ENCODE assay signal across 8 cellular contexts in the genomic region with DNA sequence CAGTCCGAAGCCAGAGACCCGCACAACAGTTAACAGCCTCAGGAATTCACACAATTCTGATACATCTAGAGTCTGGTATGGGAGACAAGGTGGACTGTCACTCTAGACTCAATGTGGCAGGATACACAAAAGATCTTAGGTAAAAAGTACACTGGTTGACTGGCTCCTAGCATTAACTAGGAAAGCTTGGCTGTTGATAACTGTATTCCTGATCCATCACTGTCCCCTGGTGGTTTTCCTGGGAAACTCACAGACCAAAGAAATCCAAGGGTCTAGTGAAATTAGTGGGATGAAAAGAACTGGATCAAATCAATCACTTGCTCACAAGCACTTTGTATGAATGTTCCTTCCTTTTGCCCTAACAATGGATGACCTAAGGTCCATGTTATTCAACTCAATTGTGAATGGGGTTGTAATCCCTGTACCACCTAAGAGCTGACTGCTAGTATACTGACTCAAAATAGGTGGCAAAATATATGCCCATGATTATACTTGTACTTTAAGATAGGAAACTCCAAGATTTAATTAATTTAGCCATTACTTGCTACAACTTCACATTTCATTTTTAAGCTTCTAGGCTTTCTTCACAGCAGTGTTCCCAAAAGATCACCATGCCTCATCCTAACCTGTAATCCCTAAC. TPM values are rescaled to one million over a fixed set of nuclear protein-coding genes. Genes with fewer than 3 reads are reported as not detected.
A peak's percentile ranks its signal among the peaks of the same experiment; 100 is the strongest.
DNase-seq lines count a peak whose midpoint lies in the region; ATAC-seq, FAIRE-seq and TF ChIP-seq lines count a peak whose summit lies in the region.

No MANE protein-coding gene starts in this region.

- no peak for FAIRE-seq in bronchial epithelial cell (lab: Jason Lieb, UNC)

- intact Hi-C loops in activated CD4-positive, alpha-beta T cell treated with anti-CD3 and anti-CD28 coated beads, Interleukin-2, amount 10 ng/mL, durations not matched to agents 24 days and 14 days (cut with micrococcal nuclease), result no loop called here

- H3K4me3 ChIP-seq in bronchial epithelial cell (ENCODE audit: low read depth, low read length), result no peak overlapping the region

- no peak overlapping the region for H3K27ac Mint-ChIP-seq in nephron
- no peak overlapping the region for H3K27ac Mint-ChIP-seq in activated CD4-positive, alpha-beta T cell treated with anti-CD3 and anti-CD28 coated beads, Interleukin-2, amount 10 ng/mL, durations not matched to agents 24 days and 14 days

- H3K36me3 ChIP-seq in bronchial epithelial cell (ENCODE audit: control insufficient read depth, insufficient read depth, low read length), result peaks cover 10% of the 10 kb centered on the region

- H3K27me3 Mint-ChIP-seq in nephron (ENCODE audit: low read depth), result no peaks in the 10 kb centered on the region
- H3K27me3 Mint-ChIP-seq in activated CD4-positive, alpha-beta T cell treated with anti-CD3 and anti-CD28 coated beads, Interleukin-2, amount 10 ng/mL, durations not matched to agents 24 days and 14 days, result no peaks in the 10 kb centered on the region

- peaks cover 6% of the 10 kb centered on the region for H3K4me1 Mint-ChIP-seq in nephron
- no peaks in the 10 kb centered on the region for H3K4me1 Mint-ChIP-seq in activated CD4-positive, alpha-beta T cell treated with anti-CD3 and anti-CD28 coated beads, Interleukin-2, amount 10 ng/mL, durations not matched to agents 24 days and 14 days

- DNase-seq in DMS53 (lab: John Stamatoyannopoulos, UW) (peak; percentile 42), NCI-H1694 treated with DMSO at 0.1 percent for 48 hours (lab: John Stamatoyannopoulos, UW) (peak; percentile 81), bronchial epithelial cell (ENCODE audit: low read depth) (peak; percentile 22), epidermal melanocyte (ENCODE audit: insufficient read length, low spot score) (no peak)
- no peak for DNase-seq in activated CD8-positive, alpha-beta memory T cell treated with anti-CD3 and anti-CD28 coated beads for 24 hours
- no peak for DNase-seq in activated CD4-positive, alpha-beta T cell treated with anti-CD3 and anti-CD28 coated beads, Interleukin-2, amount 10 ng/mL, durations not matched to agents 24 days and 14 days

- H3K36me3 Mint-ChIP-seq in nephron (ENCODE audit: low read depth), result peaks cover 49% of the 10 kb centered on the region
- peaks cover 9% of the 10 kb centered on the region for H3K36me3 Mint-ChIP-seq in activated CD4-positive, alpha-beta T cell treated with anti-CD3 and anti-CD28 coated beads, Interleukin-2, amount 10 ng/mL, durations not matched to agents 24 days and 14 days (ENCODE audit: low read depth)

- H3K27me3 ChIP-seq in bronchial epithelial cell (ENCODE audit: control insufficient read depth, insufficient read depth, low read length), result no peaks in the 10 kb centered on the region

- ATAC-seq in HG02981 (IDR thresholded peaks at IDR 0.05; ENCODE audit: unreplicated experiment), result no peak

- no peak overlapping the region for H3K4me3 Mint-ChIP-seq in nephron
- no peak overlapping the region for H3K4me3 Mint-ChIP-seq in activated CD4-positive, alpha-beta T cell treated with anti-CD3 and anti-CD28 coated beads, Interleukin-2, amount 10 ng/mL, durations not matched to agents 24 days and 14 days

- peak; percentile 68 for TF ChIP-seq CTCF in bronchial epithelial cell (IDR thresholded peaks at IDR 0.05; ENCODE audit: insufficient read depth, low read length, severe bottlenecking)
- TF ChIP-seq CTCF in nephron (IDR thresholded peaks at IDR 0.05; ENCODE audit: unreplicated experiment in 3 of 3), result peak; percentile 77 to 90 (median 86)

- no peaks in the 10 kb centered on the region for H3K9me3 Mint-ChIP-seq in nephron
- no peaks in the 10 kb centered on the region for H3K9me3 Mint-ChIP-seq in activated CD4-positive, alpha-beta T cell treated with anti-CD3 and anti-CD28 coated beads, Interleukin-2, amount 10 ng/mL, durations not matched to agents 24 days and 14 days

RNA-seq across cellular contexts. Expression of a gene that starts 14.0 kb away (rescaled TPM):
- total RNA-seq in bronchial epithelial cell, result 154 and 191 TPM in 2 replicates
- 12.3 and 15.5 TPM in 2 replicates for total RNA-seq in activated CD4-positive, alpha-beta T cell treated with anti-CD3 and anti-CD28 coated beads, Interleukin-2, amount 10 ng/mL, durations not matched to agents 24 days and 14 days

RNA-seq across cellular contexts. Expression of a gene that starts 14.4 kb away (rescaled TPM):
- total RNA-seq in bronchial epithelial cell, result 8.6 and 11.3 TPM in 2 replicates
- total RNA-seq in activated CD4-positive, alpha-beta T cell treated with anti-CD3 and anti-CD28 coated beads, Interleukin-2, amount 10 ng/mL, durations not matched to agents 24 days and 14 days, result 20.0 and 20.8 TPM in 2 replicates

RNA-seq across cellular contexts. Expression of a gene that starts 53.1 kb away (rescaled TPM):
- total RNA-seq in bronchial epithelial cell, result under 0.01 TPM in 1 of 2 replicates, not detected in the other
- not detected in 2 replicates for total RNA-seq in activated CD4-positive, alpha-beta T cell treated with anti-CD3 and anti-CD28 coated beads, Interleukin-2, amount 10 ng/mL, durations not matched to agents 24 days and 14 days

Comparison
In these comparisons a context has a peak if more than half of its experiments do, and no peak if none do; other contexts are left out.
1. DNase-seq: peak in DMS53 (single experiment), NCI-H1694 treated with DMSO at 0.1 percent for 48 hours (single experiment) and bronchial epithelial cell (single experiment); none in activated CD8-positive, alpha-beta memory T cell treated with anti-CD3 and anti-CD28 coated beads for 24 hours (single experiment), activated CD4-positive, alpha-beta T cell treated with anti-CD3 and anti-CD28 coated beads, Interleukin-2, amount 10 ng/mL, durations not matched to agents 24 days and 14 days (single experiment) and epidermal melanocyte (single experiment).